In genomic region chr9:79572032-79572890, GRCh38 we compare ENCODE assay signal across 8 cellular contexts. TPM values are rescaled to one million over a fixed set of nuclear protein-coding genes. Genes with fewer than 3 reads are reported as not detected.
DNase-seq lines count a peak whose midpoint lies in the region; ATAC-seq, FAIRE-seq and TF ChIP-seq lines count a peak whose summit lies in the region.

No MANE protein-coding gene starts in this region.

- DNase-seq in AG04449 (ENCODE audit: low read depth, low spot score) (no peak), NT2/D1 (ENCODE audit: low read depth, low spot score) (no peak), left cardiac atrium (peak; percentile 50), pancreas (peak; percentile 43 to 82 (median 59)), NAMALWA (ENCODE audit: low spot score) (no peak)
- peak; percentile 73 for DNase-seq in activated naive CD8-positive, alpha-beta T cell treated with anti-CD3 and anti-CD28 coated beads, Interleukin-2, amount 10 ng/mL, durations not matched to agents 7 days and 5 days

- 0% methylated on average over 63 to 89 of the region's 89 CpGs for WGBS in pancreas, 2 donors

- H3K4me1 ChIP-seq in NT2/D1 (ENCODE audit: insufficient read depth, insufficient read length) (no peaks in the 10 kb centered on the region), pancreas (peaks cover 0 to 7% (median 0%) of the 10 kb centered on the region in 3 donors)

- intact Hi-C loops in left cardiac atrium (cut with DNase I), result loop anchor here in 1 of 2 donors (10.0 kb wide), 1 partner anchor 93 kb away; no protein-coding TSS in a partner anchor
- intact Hi-C loops in pancreas (cut with DNase I), result no loop called here

- H3K27ac Mint-ChIP-seq in activated naive CD8-positive, alpha-beta T cell treated with anti-CD3 and anti-CD28 coated beads, Interleukin-2, amount 10 ng/mL, durations not matched to agents 7 days and 5 days, result peak overlapping the region; percentile 84

- H3K9me3 Mint-ChIP-seq in activated naive CD8-positive, alpha-beta T cell treated with anti-CD3 and anti-CD28 coated beads, Interleukin-2, amount 10 ng/mL, durations not matched to agents 7 days and 5 days, result peaks cover 2% of the 10 kb centered on the region

- H3K4me1 Mint-ChIP-seq in activated naive CD8-positive, alpha-beta T cell treated with anti-CD3 and anti-CD28 coated beads, Interleukin-2, amount 10 ng/mL, durations not matched to agents 7 days and 5 days, result peaks cover 29% of the 10 kb centered on the region

- H3K27me3 Mint-ChIP-seq in activated naive CD8-positive, alpha-beta T cell treated with anti-CD3 and anti-CD28 coated beads, Interleukin-2, amount 10 ng/mL, durations not matched to agents 7 days and 5 days, result peaks cover 6% of the 10 kb centered on the region

- CTCF ChIA-PET in AG04449 (lab: Yijun Ruan, JAX), result interaction anchor here (2.2 kb wide), 1 partner anchor 443 kb away, joined by 7 read pairs; no protein-coding TSS in a partner anchor

- POLR2A ChIA-PET in AG04449 (lab: Yijun Ruan, JAX), result interaction anchor here (0.7 to 2.0 kb wide), 27 partner anchors 8 to 1204 kb away, joined by 3 to 9 read pairs (median 4); no protein-coding TSS in a partner anchor
- POLR2A ChIA-PET in activated naive CD8-positive, alpha-beta T cell treated with anti-CD3 and anti-CD28 coated beads, Interleukin-2, amount 10 ng/mL, durations not matched to agents 7 days and 5 days (lab: Charles Lee), result interaction anchor here (0.7 to 2.2 kb wide), 23 partner anchors 11 to 362 kb away, joined by 3 to 45 read pairs (median 6); no protein-coding TSS in a partner anchor

- TF ChIP-seq CTCF in AG04449 (IDR thresholded peaks at IDR 0.05; ENCODE audit: insufficient read depth, low read length, missing control alignments), result no peak
- no peak for TF ChIP-seq CTCF in pancreas (IDR thresholded peaks at IDR 0.05)

- H3K27me3 ChIP-seq in NT2/D1 (ENCODE audit: insufficient read depth, insufficient read length), result no peaks in the 10 kb centered on the region
- no peaks in the 10 kb centered on the region for H3K27me3 ChIP-seq in pancreas

- H3K36me3 Mint-ChIP-seq in activated naive CD8-positive, alpha-beta T cell treated with anti-CD3 and anti-CD28 coated beads, Interleukin-2, amount 10 ng/mL, durations not matched to agents 7 days and 5 days, result peaks cover 17% of the 10 kb centered on the region

- H3K4me3 ChIP-seq in AG04449 (ENCODE audit: low read depth, low read length), result peak overlapping the region; percentile 73
- H3K4me3 ChIP-seq in NT2/D1 (ENCODE audit: insufficient read length, low read depth), result peak overlapping the region; percentile 57
- H3K4me3 ChIP-seq in pancreas, result peak overlapping the region; percentile 83 to 97 (median 90)

- peak overlapping the region; percentile 67 for H3K4me3 Mint-ChIP-seq in activated naive CD8-positive, alpha-beta T cell treated with anti-CD3 and anti-CD28 coated beads, Interleukin-2, amount 10 ng/mL, durations not matched to agents 7 days and 5 days

- H3K9me3 ChIP-seq in NT2/D1 (ENCODE audit: insufficient read depth, low read length) (no peaks in the 10 kb centered on the region), pancreas (no peaks in the 10 kb centered on the region)

- H3K36me3 ChIP-seq in NT2/D1 (ENCODE audit: insufficient read depth, insufficient read length, low read length), result peaks cover 20% of the 10 kb centered on the region
- H3K36me3 ChIP-seq in pancreas, result no peaks in the 10 kb centered on the region

- ATAC-seq in GM18498 (IDR thresholded peaks at IDR 0.05; ENCODE audit: unreplicated experiment) (peak; percentile 4), left cardiac atrium (peak; percentile 22 to 25), pancreas (peak; percentile 6 to 49 (median 16)), HG03432 (IDR thresholded peaks at IDR 0.05; ENCODE audit: unreplicated experiment) (no peak)
- ATAC-seq in activated naive CD8-positive, alpha-beta T cell treated with anti-CD3 and anti-CD28 coated beads, Interleukin-2, amount 10 ng/mL, durations not matched to agents 7 days and 5 days (ENCODE audit: low read depth), result no peak

- peak overlapping the region; percentile 78 for H3K9ac ChIP-seq in NT2/D1 (ENCODE audit: insufficient read length, low read depth)

- peak overlapping the region; percentile 91 to 97 (median 94) for H3K27ac ChIP-seq in pancreas

- no peak for FAIRE-seq in pancreas (lab: Jason Lieb, UNC)

RNA-seq across cellular contexts. Expression of gene TLE4, which starts 0.5 kb away (rescaled TPM):
- 10 to 100 TPM; 62.4 to 68.8 TPM for total RNA-seq in activated naive CD8-positive, alpha-beta T cell treated with anti-CD3 and anti-CD28 coated beads, Interleukin-2, amount 10 ng/mL, durations not matched to agents 7 days and 5 days
- total RNA-seq in left cardiac atrium, result 10 to 100 TPM; 16.2 to 16.3 TPM
- total RNA-seq in pancreas, result 10 to 100 TPM in 3 of 6 donors, 1 to 10 TPM in 3; 8.0 to 19.0 (median 10.3) TPM
- polyA plus RNA-seq in pancreas, result 1 to 10 TPM; 2.8 to 4.1 TPM

Comparison
In these comparisons a context has a peak if more than half of its experiments do, and no peak if none do; other contexts are left out.
1. DNase-seq: peak in activated naive CD8-positive, alpha-beta T cell treated with anti-CD3 and anti-CD28 coated beads, Interleukin-2, amount 10 ng/mL, durations not matched to agents 7 days and 5 days (single experiment), left cardiac atrium (single experiment) and pancreas (6 of 6); none in AG04449 (single experiment), NT2/D1 (single experiment) and NAMALWA (single experiment).
2. ATAC-seq: peak in GM18498 (single experiment), left cardiac atrium (2 of 2) and pancreas (4 of 4); none in activated naive CD8-positive, alpha-beta T cell treated with anti-CD3 and anti-CD28 coated beads, Interleukin-2, amount 10 ng/mL, durations not matched to agents 7 days and 5 days (single experiment) and HG03432 (single experiment).
3. Peak in every context shown above with its lines, with median percentiles within 50 percentile points of each other: H3K4me3 ChIP-seq.